20 cellular contexts compared by ENCODE assay signal in the genomic region with DNA sequence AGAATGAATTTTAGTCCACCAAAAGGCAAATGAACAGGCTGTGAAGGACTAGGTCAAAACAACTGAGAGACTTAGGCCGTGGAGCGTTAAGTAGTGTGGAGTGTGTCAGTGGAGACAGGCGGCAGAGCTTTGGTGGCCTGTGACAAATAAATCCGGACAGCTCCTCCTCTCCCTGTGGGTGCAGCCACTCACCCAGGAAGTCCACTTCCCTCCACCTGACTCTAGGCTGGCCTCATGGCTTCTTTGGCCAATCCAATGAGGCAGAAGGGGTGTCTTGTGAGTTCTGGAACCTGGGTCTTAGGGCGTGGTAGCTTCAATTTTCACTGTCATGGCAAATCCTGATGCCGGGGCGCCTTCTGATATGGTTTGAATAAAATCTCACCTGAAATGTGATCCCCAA.
"Had no signal": no experiment of that assay in that cellular context is flagged by ENCODE, and none has a peak within 500 bp of the region (broad histone marks: within the 10 kb centered on the region; RNA-seq: fewer than 3 reads in every experiment).

No MANE protein-coding gene starts in this region.

- H3K27me3 Mint-ChIP-seq: activated CD8-positive, alpha-beta memory T cell treated with anti-CD3 and anti-CD28 coated beads, Interleukin-2, amount 10 ng/mL, durations not matched to agents 7 days and 5 days; stimulated activated naive CD8-positive, alpha-beta T cell treated with anti-CD3 and anti-CD28 coated beads, Interleukin-15, amount 100 ng/mL, for 72 hours had no signal

- H3K9me3 Mint-ChIP-seq: effector memory CD8-positive, alpha-beta T cell had no signal

- H3K27ac Mint-ChIP-seq: activated CD8-positive, alpha-beta memory T cell treated with anti-CD3 and anti-CD28 coated beads, Interleukin-2, amount 10 ng/mL, durations not matched to agents 7 days and 5 days; activated naive CD8-positive, alpha-beta T cell treated with anti-CD3 and anti-CD28 coated beads for 36 hours; WTC11 had no signal

- DNase-seq: activated CD8-positive, alpha-beta memory T cell treated with anti-CD3 and anti-CD28 coated beads, Interleukin-2, amount 10 ng/mL, durations not matched to agents 7 days and 5 days; activated naive CD8-positive, alpha-beta T cell treated with anti-CD3 and anti-CD28 coated beads for 36 hours; activated T-cell treated with anti-CD3 and anti-CD28 coated beads for 4 hours; dorsolateral prefrontal cortex; effector memory CD8-positive, alpha-beta T cell; esophagus squamous epithelium; gastrocnemius medialis; hippocampal formation; left ventricle myocardium inferior; mammary epithelial cell; midbrain; occipital lobe; right lobe of liver; stimulated activated CD4-positive, alpha-beta T cell treated with anti-CD3 and anti-CD28 coated beads, Interleukin-1b, Interleukin-23, amount 100 ng/mL, for 48 hours; stimulated activated naive CD8-positive, alpha-beta T cell treated with anti-CD3 and anti-CD28 coated beads, Interleukin-15, amount 100 ng/mL, for 72 hours had no signal

- H3K27ac ChIP-seq: dorsolateral prefrontal cortex, esophagus squamous epithelium, gastrocnemius medialis, left ventricle myocardium inferior, right lobe of liver, skin epidermis, tibial artery had no signal

- ATAC-seq: activated CD8-positive, alpha-beta memory T cell treated with anti-CD3 and anti-CD28 coated beads, Interleukin-2, amount 10 ng/mL, durations not matched to agents 7 days and 5 days; effector memory CD8-positive, alpha-beta T cell; gastrocnemius medialis; right lobe of liver; stimulated activated naive CD8-positive, alpha-beta T cell treated with anti-CD3 and anti-CD28 coated beads, Interleukin-15, amount 100 ng/mL, for 72 hours; T-cell; WTC11 had no signal

- H3K9me3 ChIP-seq: right lobe of liver had no signal

- H3K4me3 Mint-ChIP-seq: activated CD8-positive, alpha-beta memory T cell treated with anti-CD3 and anti-CD28 coated beads, Interleukin-2, amount 10 ng/mL, durations not matched to agents 7 days and 5 days; activated naive CD8-positive, alpha-beta T cell treated with anti-CD3 and anti-CD28 coated beads for 36 hours; central memory CD8-positive, alpha-beta T cell; effector memory CD8-positive, alpha-beta T cell; stimulated activated naive CD8-positive, alpha-beta T cell treated with anti-CD3 and anti-CD28 coated beads, Interleukin-15, amount 100 ng/mL, for 72 hours; T-cell; WTC11 had no signal

- H3K4me1 ChIP-seq: right lobe of liver, tibial artery had no signal

- H3K4me3 ChIP-seq: dorsolateral prefrontal cortex, esophagus squamous epithelium, gastrocnemius medialis, left ventricle myocardium inferior, right lobe of liver, skin epidermis, tibial artery had no signal

- H3K36me3 ChIP-seq: esophagus squamous epithelium, gastrocnemius medialis, left ventricle myocardium inferior, right lobe of liver, tibial artery had no signal

- H3K27me3 ChIP-seq: right lobe of liver had no signal
